In the genomic region with DNA sequence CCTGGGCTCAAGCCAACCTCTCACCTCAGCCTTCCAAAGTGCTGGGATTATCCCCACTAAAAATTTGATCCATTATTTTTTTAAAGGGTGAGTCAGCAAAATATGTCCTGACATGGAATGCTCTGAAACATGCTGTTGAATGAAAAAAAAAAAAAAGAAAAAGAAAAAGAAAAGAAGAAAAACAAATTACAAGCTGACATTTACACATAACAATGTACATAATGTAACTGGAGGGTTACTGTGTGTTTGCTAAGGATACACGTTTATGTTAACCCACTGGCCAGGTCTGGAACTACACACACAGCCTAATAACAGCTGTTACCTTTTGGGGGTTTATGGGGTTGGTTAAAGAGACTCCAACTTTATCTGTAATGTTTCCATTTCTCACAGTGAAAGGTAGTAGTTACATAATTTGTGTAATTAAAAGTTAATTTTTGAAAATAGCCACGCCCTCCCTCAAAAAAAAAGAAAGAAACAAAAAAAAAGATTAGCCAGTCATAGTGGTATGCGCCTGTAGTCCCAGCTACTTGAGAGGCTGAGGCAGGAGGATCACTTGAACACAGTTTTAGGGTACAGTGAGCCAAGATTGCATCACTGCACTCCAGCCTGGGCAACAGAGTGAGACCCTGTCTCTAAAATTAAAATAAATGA, we compare ENCODE assay signal across 11 cellular contexts. TPM values are rescaled to one million over a fixed set of nuclear protein-coding genes. Genes with fewer than 3 reads are reported as not detected.
A peak's percentile ranks its signal among the peaks of the same experiment; 100 is the strongest.
DNase-seq lines count a peak whose midpoint lies in the region; ATAC-seq and TF ChIP-seq lines count a peak whose summit lies in the region.
"Had no signal": no experiment of that assay in that cellular context is flagged by ENCODE, and none has a peak within 500 bp of the region (broad histone marks: within the 10 kb centered on the region; RNA-seq: fewer than 3 reads in every experiment).

No MANE protein-coding gene starts in this region.

- H3K9me3 ChIP-seq in Caco-2: no peaks in the 10 kb centered on the region
- H3K9me3 ChIP-seq: ovary had no signal

- TF ChIP-seq CTCF in Caco-2 (IDR thresholded peaks at IDR 0.05; ENCODE audit: insufficient read depth in 1 of 2, low read depth in 1 of 2, low read length in 1 of 2, severe bottlenecking in 1 of 2, unreplicated experiment in 1 of 2): peak; percentile 22 to 39
- TF ChIP-seq CTCF in astrocyte of the spinal cord (IDR thresholded peaks at IDR 0.05; ENCODE audit: low read depth, low read length): peak; percentile 23

- in situ Hi-C loops in astrocyte of the spinal cord (cut with HindIII; ENCODE audit: low sequenced_read_pairs): loop anchor here (25.0 kb wide), 1 partner anchor 89 kb away; no protein-coding TSS in a partner anchor

- H3K36me3 ChIP-seq in Caco-2 (ENCODE audit: control insufficient read depth, insufficient read depth, low read length): no peaks in the 10 kb centered on the region
- H3K36me3 ChIP-seq: ovary had no signal

- H3K4me3 ChIP-seq in Caco-2 (ENCODE audit: low read depth, low read length) (no peak overlapping the region), astrocyte of the spinal cord (ENCODE audit: low read depth, low read length) (no peak overlapping the region)
- H3K4me3 ChIP-seq: ovary had no signal

- no peak overlapping the region for H3K27ac Mint-ChIP-seq in Caco-2 (ENCODE audit: unreplicated experiment)
- H3K27ac Mint-ChIP-seq: activated naive CD8-positive, alpha-beta T cell had no signal

- H3K27me3 ChIP-seq in Caco-2 (replicated peaks; ENCODE audit: control insufficient read depth, insufficient read depth, low read length): no peaks in the 10 kb centered on the region
- H3K27me3 ChIP-seq: ovary had no signal

- no peak overlapping the region for H3K4me3 Mint-ChIP-seq in Caco-2 (ENCODE audit: unreplicated experiment)
- H3K4me3 Mint-ChIP-seq: activated naive CD8-positive, alpha-beta T cell had no signal

- no peaks in the 10 kb centered on the region for H3K9me3 Mint-ChIP-seq in Caco-2 (ENCODE audit: unreplicated experiment)

- POLR2A ChIA-PET in Caco-2 (lab: Charles Lee): interaction anchor here (1.0 kb wide), 1 partner anchor 102 kb away, joined by 3 read pairs; no protein-coding TSS in a partner anchor

- ATAC-seq in left lobe of liver (peak; percentile 8), GM19397 (IDR thresholded peaks at IDR 0.05; ENCODE audit: unreplicated experiment) (no peak), GM21576 (IDR thresholded peaks at IDR 0.05; ENCODE audit: unreplicated experiment) (no peak), GM18873 (IDR thresholded peaks at IDR 0.05; ENCODE audit: low FRiP score, unreplicated experiment) (no peak), HG03095 (IDR thresholded peaks at IDR 0.05; ENCODE audit: unreplicated experiment) (no peak)

- no peaks in the 10 kb centered on the region for H3K27me3 Mint-ChIP-seq in Caco-2 (ENCODE audit: insufficient read depth, unreplicated experiment)

- no TSS peak for BruUV-seq in Caco-2 (replicated peaks; lab: Mats Ljungman, UMichigan)

- H3K4me1 Mint-ChIP-seq in Caco-2 (ENCODE audit: low read depth, unreplicated experiment): no peaks in the 10 kb centered on the region

- intact Hi-C loops in Caco-2 (cut with micrococcal nuclease; ENCODE audit: unreplicated experiment): no loop called here

- DNase-seq in Caco-2 (peak in 1 of 2 experiments; percentile 40), HT-29 (ENCODE audit: low spot score) (peak; percentile 38), astrocyte of the spinal cord (ENCODE audit: low read depth, low spot score) (peak; percentile 43), left lobe of liver (ENCODE audit: low spot score) (no peak)
- DNase-seq: NCI-H526 treated with DMSO at 0.1 percent for 48 hours, ovary had no signal

- CTCF ChIA-PET in Caco-2 (lab: Charles Lee): interaction anchor here (1.2 to 2.2 kb wide), 2 partner anchors 12 to 102 kb away, joined by 12 to 21 read pairs; no protein-coding TSS in a partner anchor

- H3K4me1 ChIP-seq in Caco-2: 0 out of 2 replicates have a peak, but pooled peaks cover 8% of the 10 kb centered on the region

- no peaks in the 10 kb centered on the region for H3K36me3 Mint-ChIP-seq in Caco-2 (ENCODE audit: insufficient read depth, unreplicated experiment)
- H3K36me3 Mint-ChIP-seq: activated naive CD8-positive, alpha-beta T cell had no signal

RNA-seq across cellular contexts. Expression of gene MESP2, which starts 3.1 kb away (rescaled TPM):
- 0.32 and 0.70 TPM in 2 replicates for total RNA-seq in Caco-2 (2022)
- 0.15 TPM in 1 of 2 replicates, not detected in the other for total RNA-seq in HT-29 (2014; rRNA removed; shearing (Covaris generic))
- 0.15 TPM for total RNA-seq in left lobe of liver
- total RNA-seq: ovary had no signal

RNA-seq across cellular contexts. Expression of gene MESP1, which starts 22.0 kb away (rescaled TPM):
- total RNA-seq in Caco-2 (2022) (1.00 and 2.2 TPM in 2 replicates), left lobe of liver (3.1 TPM)
- 0.23 and 0.71 TPM in 2 replicates for total RNA-seq in HT-29 (2014; rRNA removed; shearing (Covaris generic))

RNA-seq across cellular contexts. Expression of gene ANPEP, which starts 41.6 kb away (rescaled TPM):
- total RNA-seq in Caco-2 (2022) (1.9 and 3.8 TPM in 2 replicates), left lobe of liver (383 TPM)
- total RNA-seq in HT-29 (2014; rRNA removed; shearing (Covaris generic)): 0.05 and 0.10 TPM in 2 replicates

Comparison
In these comparisons a context has a peak if more than half of its experiments do, and no peak if none do; other contexts are left out.
1. RNA of gene ANPEP, which starts 41.6 kb away (total RNA-seq): 383 TPM in left lobe of liver (single experiment); 1.9 to 3.8 TPM in Caco-2 and 0.05 to 0.10 TPM in HT-29; every median in the first group is over 10 times any median in the second.